In the genomic region with DNA sequence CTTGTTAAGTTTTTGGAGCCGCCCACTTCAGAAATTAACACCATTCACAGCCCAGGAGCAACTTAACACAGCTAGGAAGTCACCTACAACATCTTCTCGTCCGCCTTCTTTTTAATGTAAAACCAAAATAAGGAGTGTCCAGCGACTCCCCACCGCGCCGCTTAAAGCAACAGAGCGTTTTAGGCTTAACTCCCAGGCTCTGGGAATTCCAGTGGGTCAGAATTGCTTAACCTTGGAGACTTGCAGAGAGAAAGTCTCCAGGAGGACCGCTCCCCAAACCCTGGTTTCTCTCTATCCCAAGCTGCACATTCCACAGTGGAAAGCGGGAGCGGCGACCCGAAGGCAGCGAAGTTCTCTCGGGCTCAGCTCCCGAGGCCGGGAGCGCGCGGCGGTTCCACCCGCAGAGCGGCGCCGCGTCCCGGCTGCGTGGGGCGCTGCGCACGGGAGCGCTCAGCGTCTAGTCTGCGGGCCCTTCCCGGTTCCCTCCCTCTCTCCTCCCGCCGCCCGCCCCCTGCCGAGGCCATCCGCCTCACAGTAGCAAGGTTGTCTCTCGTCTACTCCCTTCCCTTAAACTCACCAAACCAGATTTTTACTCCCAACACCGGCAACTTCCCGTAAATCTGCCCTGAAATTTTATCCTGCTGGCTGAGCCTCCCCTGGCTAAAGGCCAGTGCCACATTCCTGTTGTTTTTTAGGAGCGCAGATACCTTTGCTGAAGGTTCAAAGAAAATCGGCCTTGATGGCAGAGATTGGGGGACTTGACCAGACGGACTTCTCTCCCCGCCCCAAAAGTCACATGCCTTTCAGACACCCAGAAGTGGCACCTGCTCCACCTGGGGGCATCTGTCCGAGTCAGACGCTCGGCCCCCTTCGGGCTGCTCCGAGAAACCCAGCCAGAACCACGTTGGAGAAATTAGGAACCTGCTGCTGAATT, we compare ENCODE assay signal across 8 cellular contexts. TPM values are rescaled to one million over a fixed set of nuclear protein-coding genes. Genes with fewer than 3 reads are reported as not detected.
DNase-seq lines count a peak whose midpoint lies in the region; FAIRE-seq and TF ChIP-seq lines count a peak whose summit lies in the region.

Gene RBM47, minus strand, starts transcription at position 464 of the 934 bp plus-strand sequence. CDS start 190,971 bp downstream, outside the sequence.

- TF ChIP-seq CTCF in DOHH2 (IDR thresholded peaks at IDR 0.05; ENCODE audit: low read depth, low read length, poor library complexity, severe bottlenecking) (peak; percentile 16), GM20000 (IDR thresholded peaks at IDR 0.05; ENCODE audit: extremely low read depth, missing control alignments) (no peak), bronchial epithelial cell (IDR thresholded peaks at IDR 0.05; ENCODE audit: insufficient read depth, low read length, severe bottlenecking) (peak; percentile 38), kidney (IDR thresholded peaks at IDR 0.05; ENCODE audit: borderline replicate concordance, extremely low read depth, insufficient read depth) (peak; percentile 7)

- H3F3A ChIP-seq in DOHH2 (ENCODE audit: control insufficient read depth, insufficient read depth) = 0 out of 2 replicates have a peak, but pooled peaks cover 3% of the 10 kb centered on the region

- no peak for FAIRE-seq in bronchial epithelial cell (lab: Jason Lieb, UNC)
- FAIRE-seq in kidney (lab: Jason Lieb, UNC) = no peak

- H3K4me3 ChIP-seq in DOHH2 (ENCODE audit: low read length) = peak within 1 kb of the TSS; percentile 75
- peak within 1 kb of the TSS; percentile 31 for H3K4me3 ChIP-seq in SJCRH30
- H3K4me3 ChIP-seq in bronchial epithelial cell (ENCODE audit: low read depth, low read length) = peak within 1 kb of the TSS; percentile 82
- H3K4me3 ChIP-seq in kidney (ENCODE audit: low read length in 2 of 2) = peak within 1 kb of the TSS; percentile 69 to 86

- peaks cover 25% of the 10 kb centered on the region for H3K4me1 ChIP-seq in DOHH2 (ENCODE audit: control insufficient read depth, low read length)
- H3K4me1 ChIP-seq in SJCRH30 = no peaks in the 10 kb centered on the region
- H3K4me1 ChIP-seq in kidney (ENCODE audit: control insufficient read depth in 1 of 2, insufficient read depth in 1 of 2, low read depth in 1 of 2, low read length in 2 of 2) = peaks cover 4 to 18% of the 10 kb centered on the region in 2 donors

- H3K36me3 ChIP-seq in DOHH2 (ENCODE audit: control insufficient read depth, low read length) = no peaks in the 10 kb centered on the region
- H3K36me3 ChIP-seq in SJCRH30 = no peaks in the 10 kb centered on the region
- H3K36me3 ChIP-seq in bronchial epithelial cell (ENCODE audit: control insufficient read depth, insufficient read depth, low read length) = no peaks in the 10 kb centered on the region
- no peaks in the 10 kb centered on the region for H3K36me3 ChIP-seq in kidney (ENCODE audit: control insufficient read depth in 1 of 2, insufficient read depth in 2 of 2, low read length in 2 of 2)

- no peaks in the 10 kb centered on the region for H4K20me1 ChIP-seq in DOHH2 (ENCODE audit: control insufficient read depth, insufficient read depth, low read depth, low read length)

- peak within 1 kb of the TSS; percentile 92 for H3K4me2 ChIP-seq in DOHH2 (ENCODE audit: low read length)

- peaks cover 41% of the 10 kb centered on the region for H3K27me3 ChIP-seq in DOHH2 (ENCODE audit: control insufficient read depth, low read length)
- H3K27me3 ChIP-seq in SJCRH30 = peaks cover 8% of the 10 kb centered on the region
- H3K27me3 ChIP-seq in bronchial epithelial cell (ENCODE audit: control insufficient read depth, insufficient read depth, low read length) = no peaks in the 10 kb centered on the region

- H3K79me2 ChIP-seq in DOHH2 (ENCODE audit: control insufficient read depth, low read length) = no peaks in the 10 kb centered on the region

- DNase-seq in GM20000 (ENCODE audit: low spot score) (peak; percentile 72), HK-2 (ENCODE audit: unreplicated experiment) (peak; percentile 58), SJCRH30 (peak in 1 of 2 experiments; percentile 17), bronchial epithelial cell (ENCODE audit: low read depth) (peak; percentile 84), kidney (peak; percentile 93), 8988T (no peak)
- DNase-seq in stimulated activated CD4-positive, alpha-beta T cell treated with anti-CD3 and anti-CD28 coated beads, Interleukin-12 subunit alpha, Interleukin-12 subunit beta, amount 100 ng/mL, for 24 hours (ENCODE audit: low read depth in 2 of 2) = peak; percentile 10 to 31

- no peak within 1 kb of the TSS for H3K27ac ChIP-seq in DOHH2 (ENCODE audit: low read depth, low read length)
- H3K27ac ChIP-seq in SJCRH30 = no peak within 1 kb of the TSS
- H3K27ac ChIP-seq in kidney (ENCODE audit: low read depth in 2 of 2, low read length in 2 of 2) = peak within 1 kb of the TSS; percentile 91 to 95

- no peaks in the 10 kb centered on the region for H3K9me2 ChIP-seq in DOHH2 (replicated peaks; ENCODE audit: control insufficient read depth, low read length)

- intact Hi-C loops in kidney (cut with DNase I) = no loop called here

- H3K9ac ChIP-seq in kidney (ENCODE audit: low read length in 2 of 2) = peak within 1 kb of the TSS; percentile 78 to 92

- H3K9me3 ChIP-seq in DOHH2 (ENCODE audit: control insufficient read depth, insufficient read depth, low read length) = no peaks in the 10 kb centered on the region
- no peaks in the 10 kb centered on the region for H3K9me3 ChIP-seq in SJCRH30 (replicated peaks)
- no peaks in the 10 kb centered on the region for H3K9me3 ChIP-seq in kidney (ENCODE audit: control insufficient read depth in 1 of 2, low read length in 2 of 2)

RNA-seq across cellular contexts. Expression of gene RBM47, which starts in this region (rescaled TPM):
- total RNA-seq in SJCRH30 (2014; rRNA removed; shearing (Covaris generic)) = not detected in 2 replicates
- total RNA-seq in bronchial epithelial cell (35.0 and 42.9 TPM in 2 replicates), kidney (124 TPM)
- 61.5 TPM for polyA plus RNA-seq in kidney (ENCODE audit: insufficient read depth, low read depth, low replicate concordance)

Comparison
In these comparisons a context has a peak if more than half of its experiments do, and no peak if none do; other contexts are left out.
1. RNA of gene RBM47 (total RNA-seq): 124 TPM in kidney (single experiment) and 35.0 to 42.9 TPM in bronchial epithelial cell; not detected in SJCRH30; every median in the first group is over 10 times any median in the second.
2. H3K27ac ChIP-seq: peak in kidney (2 of 2); none in DOHH2 (single experiment) and SJCRH30 (single experiment).
3. H3K4me3 ChIP-seq: peak in every context shown above with its lines; median percentile 82 in bronchial epithelial cell; 78 in kidney; 75 in DOHH2; 31 in SJCRH30.